ENCODE assay signal across 14 cellular contexts in genomic region chr6:110329729-110330436, GRCh38. TPM values are rescaled to one million over a fixed set of nuclear protein-coding genes. Genes with fewer than 3 reads are reported as not detected.
DNase-seq lines count a peak whose midpoint lies in the region; ATAC-seq, FAIRE-seq and TF ChIP-seq lines count a peak whose summit lies in the region.
"Had no signal": no experiment of that assay in that cellular context is flagged by ENCODE, and none has a peak within 500 bp of the region (broad histone marks: within the 10 kb centered on the region; RNA-seq: fewer than 3 reads in every experiment).

No MANE protein-coding gene starts in this region.

- H3K4me3 ChIP-seq in gastroesophageal sphincter, result peak overlapping the region; percentile 12 to 40
- H3K4me3 ChIP-seq: MG63 had no signal

- no peaks in the 10 kb centered on the region for H3K27me3 Mint-ChIP-seq in activated naive CD4-positive, alpha-beta T cell treated with anti-CD3 and anti-CD28 coated beads for 36 hours (ENCODE audit: low read depth)

- H3K9me3 ChIP-seq in gastroesophageal sphincter, result no peaks in the 10 kb centered on the region
- H3K9me3 ChIP-seq: MG63, spleen had no signal

- H3K27ac Mint-ChIP-seq in activated naive CD4-positive, alpha-beta T cell treated with anti-CD3 and anti-CD28 coated beads for 36 hours, result no peak overlapping the region
- H3K27ac Mint-ChIP-seq: CD4-positive, alpha-beta T cell had no signal

- intact Hi-C loops in posterior cingulate gyrus (cut with DNase I), result no loop called here
- intact Hi-C loops in activated naive CD4-positive, alpha-beta T cell treated with anti-CD3 and anti-CD28 coated beads for 36 hours (cut with micrococcal nuclease), result no loop called here

- no peaks in the 10 kb centered on the region for H3K36me3 Mint-ChIP-seq in activated naive CD4-positive, alpha-beta T cell treated with anti-CD3 and anti-CD28 coated beads for 36 hours (ENCODE audit: low read depth)

- no peak for TF ChIP-seq POLR2A in gastroesophageal sphincter (IDR thresholded peaks at IDR 0.05)

- CTCF ChIA-PET in activated naive CD4-positive, alpha-beta T cell treated with anti-CD3 and anti-CD28 coated beads for 36 hours (lab: Charles Lee), result no interaction called here

- no peaks in the 10 kb centered on the region for H3K27me3 ChIP-seq in gastroesophageal sphincter
- H3K27me3 ChIP-seq: MG63, spleen had no signal

- 13 to 60% methylated on average over 3 to 15 of the region's 18 CpGs for WGBS in gastroesophageal sphincter (ENCODE audit: low coverage in 1 of 2), 2 donors

- DNase-seq in AG20443 (ENCODE audit: low spot score) (peak; percentile 45), posterior cingulate gyrus (peak in 8 of 10 donors; percentile 28 to 90 (median 58)), COR-L47 (lab: John Stamatoyannopoulos, UW) (no peak), SKM-1 treated with dmso at 0.1 percent for 144 hours (lab: John Stamatoyannopoulos, UW; ENCODE audit: unreplicated experiment) (no peak)
- DNase-seq in activated naive CD4-positive, alpha-beta T cell treated with anti-CD3 and anti-CD28 coated beads for 36 hours, result no peak
- DNase-seq: activated CD8-positive, alpha-beta memory T cell treated with anti-CD3 and anti-CD28 coated beads, Interleukin-2, amount 50 U/mL, for 4 hours; CD4-positive, alpha-beta T cell; MG63; Right ventricle myocardium superior; spleen had no signal

- H3K9me3 Mint-ChIP-seq in activated naive CD4-positive, alpha-beta T cell treated with anti-CD3 and anti-CD28 coated beads for 36 hours, result no peaks in the 10 kb centered on the region
- H3K9me3 Mint-ChIP-seq: CD4-positive, alpha-beta T cell had no signal

- H3K27ac ChIP-seq in gastroesophageal sphincter, result peak overlapping the region; percentile 81 to 98 (median 88)
- H3K27ac ChIP-seq: spleen had no signal

- no peaks in the 10 kb centered on the region for H3K36me3 ChIP-seq in gastroesophageal sphincter
- H3K36me3 ChIP-seq: MG63, spleen had no signal

- H3K4me1 Mint-ChIP-seq in activated naive CD4-positive, alpha-beta T cell treated with anti-CD3 and anti-CD28 coated beads for 36 hours (ENCODE audit: low read depth), result no peaks in the 10 kb centered on the region

- H3K4me3 Mint-ChIP-seq in activated naive CD4-positive, alpha-beta T cell treated with anti-CD3 and anti-CD28 coated beads for 36 hours, result no peak overlapping the region
- H3K4me3 Mint-ChIP-seq: CD4-positive, alpha-beta T cell had no signal

- H3K4me1 ChIP-seq in gastroesophageal sphincter, result peaks cover 49 to 97% (median 49%) of the 10 kb centered on the region in 3 donors

- peak; percentile 25 for FAIRE-seq in TTC549 (lab: Jason Lieb, UNC)

- ATAC-seq in gastroesophageal sphincter (peak; percentile 54), HG03045 (IDR thresholded peaks at IDR 0.05; ENCODE audit: unreplicated experiment) (no peak)
- ATAC-seq: esophagus mucosa had no signal

- no peak for TF ChIP-seq CTCF in gastroesophageal sphincter (IDR thresholded peaks at IDR 0.05)

- TF ChIP-seq EP300 in gastroesophageal sphincter (IDR thresholded peaks at IDR 0.05), result no peak

RNA-seq across cellular contexts. Expression of gene METTL24, which starts 28.3 kb away (rescaled TPM):
- 10 to 100 TPM; 18.6 to 33.6 (median 24.4) TPM for total RNA-seq in gastroesophageal sphincter
- not detected for total RNA-seq in activated naive CD4-positive, alpha-beta T cell treated with anti-CD3 and anti-CD28 coated beads for 36 hours
- total RNA-seq: CD4-positive, alpha-beta T cell; esophagus mucosa had no signal

Comparison
In these comparisons a context has a peak if more than half of its experiments do, and no peak if none do; other contexts are left out.
1. DNase-seq: peak in AG20443 (single experiment) and posterior cingulate gyrus (8 of 10); none in COR-L47 (single experiment), activated naive CD4-positive, alpha-beta T cell treated with anti-CD3 and anti-CD28 coated beads for 36 hours (single experiment) and SKM-1 treated with dmso at 0.1 percent for 144 hours (single experiment).
2. RNA of gene METTL24, which starts 28.3 kb away (total RNA-seq): 18.6 to 33.6 TPM in gastroesophageal sphincter; not detected in activated naive CD4-positive, alpha-beta T cell treated with anti-CD3 and anti-CD28 coated beads for 36 hours; every median in the first group is over 10 times any median in the second.